In genomic region chr22:38751422-38752346, GRCh38 we compare ENCODE assay signal across 8 cellular contexts. TPM values are rescaled to one million over a fixed set of nuclear protein-coding genes. Genes with fewer than 3 reads are reported as not detected.
A peak's percentile ranks its signal among the peaks of the same experiment; 100 is the strongest.
DNase-seq lines count a peak whose midpoint lies in the region; ATAC-seq and TF ChIP-seq lines count a peak whose summit lies in the region.

No MANE protein-coding gene starts in this region.

- H3K9me3 Mint-ChIP-seq in central memory CD8-positive, alpha-beta T cell = no peaks in the 10 kb centered on the region

- H3F3A ChIP-seq in DOHH2 (ENCODE audit: control insufficient read depth, insufficient read depth) = peaks cover 11% of the 10 kb centered on the region

- no peaks in the 10 kb centered on the region for H3K9me2 ChIP-seq in DOHH2 (replicated peaks; ENCODE audit: control insufficient read depth, low read length)

- H3K79me2 ChIP-seq in DOHH2 (ENCODE audit: control insufficient read depth, low read length) = peaks cover 33% of the 10 kb centered on the region

- ATAC-seq in HG03175 (IDR thresholded peaks at IDR 0.05; ENCODE audit: unreplicated experiment) (peak; percentile 51), GM18861 (IDR thresholded peaks at IDR 0.05; ENCODE audit: unreplicated experiment) (no peak)
- peak; percentile 61 for ATAC-seq in central memory CD8-positive, alpha-beta T cell (replicated peaks; ENCODE audit: extremely low read depth, poor library complexity, severe bottlenecking)

- H3K27me3 Mint-ChIP-seq in central memory CD8-positive, alpha-beta T cell = no peaks in the 10 kb centered on the region

- H3K4me3 ChIP-seq in DOHH2 (ENCODE audit: low read length) (peak overlapping the region; percentile 64), sigmoid colon (no peak overlapping the region)

- peaks cover 85% of the 10 kb centered on the region for H3K36me3 Mint-ChIP-seq in central memory CD8-positive, alpha-beta T cell (ENCODE audit: insufficient read depth)

- no peak for TF ChIP-seq CTCF in DOHH2 (IDR thresholded peaks at IDR 0.05; ENCODE audit: low read depth, low read length, poor library complexity, severe bottlenecking)
- no peak for TF ChIP-seq CTCF in sigmoid colon (IDR thresholded peaks at IDR 0.05)

- H3K4me1 ChIP-seq in DOHH2 (ENCODE audit: control insufficient read depth, low read length) (peaks cover 49% of the 10 kb centered on the region), sigmoid colon (peaks cover 0 to 34% (median 19%) of the 10 kb centered on the region in 4 donors)

- H4K20me1 ChIP-seq in DOHH2 (ENCODE audit: control insufficient read depth, insufficient read depth, low read depth, low read length) = 0 out of 2 replicates have a peak, but pooled peaks cover 3% of the 10 kb centered on the region

- peaks cover 58% of the 10 kb centered on the region for H3K4me1 Mint-ChIP-seq in central memory CD8-positive, alpha-beta T cell

- no peaks in the 10 kb centered on the region for H3K27me3 ChIP-seq in DOHH2 (ENCODE audit: control insufficient read depth, low read length)
- no peaks in the 10 kb centered on the region for H3K27me3 ChIP-seq in sigmoid colon

- H3K9me3 ChIP-seq in DOHH2 (ENCODE audit: control insufficient read depth, insufficient read depth, low read length) (no peaks in the 10 kb centered on the region), sigmoid colon (no peaks in the 10 kb centered on the region)

- intact Hi-C loops in sigmoid colon (cut with DNase I) = no loop called here

- DNase-seq in UCSD-AML1 (lab: John Stamatoyannopoulos, UW; ENCODE audit: unreplicated experiment) = peak; percentile 67
- DNase-seq in central memory CD8-positive, alpha-beta T cell (ENCODE audit: low spot score in 2 of 2) = peak; percentile 53 to 76
- no peak for DNase-seq in sigmoid colon
- no peak for DNase-seq in OCI-M2 (lab: John Stamatoyannopoulos, UW; ENCODE audit: unreplicated experiment)
- DNase-seq in EL = no peak

- H3K27ac ChIP-seq in DOHH2 (ENCODE audit: low read depth, low read length) (peak overlapping the region; percentile 85), sigmoid colon (peak overlapping the region; percentile 15 to 54 (median 24))

- H3K36me3 ChIP-seq in DOHH2 (ENCODE audit: control insufficient read depth, low read length) = peaks cover 67% of the 10 kb centered on the region
- peaks cover 55 to 62% (median 58%) of the 10 kb centered on the region in 4 donors for H3K36me3 ChIP-seq in sigmoid colon

- peak overlapping the region; percentile 93 for H3K27ac Mint-ChIP-seq in central memory CD8-positive, alpha-beta T cell (ENCODE audit: low read depth)

- TF ChIP-seq EP300 in sigmoid colon (IDR thresholded peaks at IDR 0.05) = no peak

- H3K4me3 Mint-ChIP-seq in central memory CD8-positive, alpha-beta T cell = peak overlapping the region; percentile 98

- peak overlapping the region; percentile 71 for H3K4me2 ChIP-seq in DOHH2 (ENCODE audit: low read length)

- 52 to 79% methylated on average over 24 of the region's 24 CpGs for WGBS in sigmoid colon, 2 donors

- TF ChIP-seq POLR2A in sigmoid colon (IDR thresholded peaks at IDR 0.05) = no peak

RNA-seq across cellular contexts. Expression of gene SUN2, which starts 4.1 kb away (rescaled TPM):
- 100 to 1,000 TPM; 255 to 319 (median 281) TPM for total RNA-seq in sigmoid colon
- 100 to 1,000 TPM in 1 of 3 donors, 10 to 100 TPM in 1, 1 to 10 TPM in 1; 9.2 to 132 (median 19.2) TPM for polyA plus RNA-seq in sigmoid colon

RNA-seq across cellular contexts. Expression of gene DNAL4, which starts 42.3 kb away (rescaled TPM):
- total RNA-seq in sigmoid colon = 10 to 100 TPM in 3 of 4 donors, 1 to 10 TPM in 1; 7.9 to 15.0 (median 11.5) TPM
- 10 to 100 TPM; 18.7 to 25.8 (median 23.8) TPM for polyA plus RNA-seq in sigmoid colon

RNA-seq across cellular contexts. Expression of gene GTPBP1, which starts 45.9 kb away (rescaled TPM):
- 10 to 100 TPM; 23.5 to 46.2 (median 31.0) TPM for total RNA-seq in sigmoid colon
- 10 to 100 TPM; 15.0 to 59.1 (median 21.0) TPM for polyA plus RNA-seq in sigmoid colon

RNA-seq across cellular contexts. Expression of gene JOSD1, which starts 50.9 kb away (rescaled TPM):
- total RNA-seq in sigmoid colon = 10 to 100 TPM; 34.9 to 46.0 (median 36.8) TPM
- 10 to 100 TPM; 57.6 to 94.6 (median 74.5) TPM for polyA plus RNA-seq in sigmoid colon

Comparison
In these comparisons a context has a peak if more than half of its experiments do, and no peak if none do; other contexts are left out.
1. DNase-seq: peak in UCSD-AML1 (single experiment) and central memory CD8-positive, alpha-beta T cell (2 of 2); none in sigmoid colon (single experiment), OCI-M2 (single experiment) and EL (single experiment).